In genomic region chr21:44495641-44496040, GRCh38 we compare ENCODE assay signal across 37 cellular contexts. TPM values are rescaled to one million over a fixed set of nuclear protein-coding genes. Genes with fewer than 3 reads are reported as not detected.
"Had no signal": no experiment of that assay in that cellular context is flagged by ENCODE, and none has a peak within 500 bp of the region (broad histone marks: within the 10 kb centered on the region; RNA-seq: fewer than 3 reads in every experiment).

No MANE protein-coding gene starts in this region.

- H3K4me3 Mint-ChIP-seq: activated CD4-positive, alpha-beta memory T cell treated with anti-CD3 and anti-CD28 coated beads, Interleukin-2, amount 10 ng/mL, durations not matched to agents 7 days and 5 days; activated CD8-positive, alpha-beta memory T cell treated with anti-CD3 and anti-CD28 coated beads, Interleukin-2, amount 10 ng/mL, durations not matched to agents 7 days and 5 days; activated naive CD4-positive, alpha-beta T cell treated with anti-CD3 and anti-CD28 coated beads, Interleukin-2, amount 50 U/mL, for 24 hours; activated naive CD8-positive, alpha-beta T cell treated with anti-CD3 and anti-CD28 coated beads, Interleukin-2, amount 10 ng/mL, durations not matched to agents 7 days and 5 days; activated T-cell treated with anti-CD3 and anti-CD28 coated beads, Interleukin-2, amount 50 U/mL, for 72 hours; activated T-helper 17 cell treated with anti-CD3 and anti-CD28 coated beads, Interleukin-2, amount 50 U/mL, for 72 hours; IgD-negative memory B cell had no signal

- H3K27ac ChIP-seq: ascending aorta, Peyer's patch, VCaP had no signal

- DNase-seq: activated CD4-positive, alpha-beta memory T cell treated with anti-CD3 and anti-CD28 coated beads, Interleukin-2, amount 10 ng/mL, durations not matched to agents 7 days and 5 days; activated CD4-positive, alpha-beta T cell treated with anti-CD3 and anti-CD28 coated beads for 1 hour; activated CD4-positive, alpha-beta T cell treated with anti-CD3 and anti-CD28 coated beads for 48 hours; activated CD4-positive, CD25-positive, alpha-beta regulatory T cell; activated CD8-positive, alpha-beta memory T cell treated with anti-CD3 and anti-CD28 coated beads for 24 hours; activated CD8-positive, alpha-beta memory T cell treated with anti-CD3 and anti-CD28 coated beads, Interleukin-2, amount 10 ng/mL, durations not matched to agents 7 days and 5 days; activated gamma-delta T cell; activated naive CD4-positive, alpha-beta T cell treated with Interleukin-2 at 50 U/mL for 16 hours; activated naive CD8-positive, alpha-beta T cell treated with anti-CD3 and anti-CD28 coated beads, Interleukin-2, amount 10 ng/mL, durations not matched to agents 7 days and 5 days; activated T-cell treated with anti-CD3 and anti-CD28 coated beads, Interleukin-2, amount 50 U/mL, for 1 hour; activated T-cell treated with anti-CD3 and anti-CD28 coated beads, Interleukin-2, amount 50 U/mL, for 72 hours; amygdala; Karpas-422; KBM-7; NCI-H1105; NCI-H1417 treated with DMSO at 0.1 percent for 48 hours; NCI-H1694; NCI-H1930; NCI-H345; NCI-H524 treated with DMSO at 0.1 percent for 48 hours; NCI-H748 treated with DMSO at 0.1 percent for 48 hours; NK-92 treated with Interleukin-12 subunit alpha and Interleukin-12 subunit beta, amount 100 ng/mL, for 24 hours; PC-3; Peyer's patch; RPMI8226; SW 1271; T-helper 1 cell; T-helper 2 cell; T-helper 9 cell had no signal

- H3K27me3 Mint-ChIP-seq: activated naive CD4-positive, alpha-beta T cell treated with anti-CD3 and anti-CD28 coated beads, Interleukin-2, amount 50 U/mL, for 24 hours had no signal

- H3K27ac Mint-ChIP-seq: activated CD4-positive, alpha-beta memory T cell treated with anti-CD3 and anti-CD28 coated beads, Interleukin-2, amount 10 ng/mL, durations not matched to agents 7 days and 5 days; activated CD8-positive, alpha-beta memory T cell treated with anti-CD3 and anti-CD28 coated beads, Interleukin-2, amount 10 ng/mL, durations not matched to agents 7 days and 5 days; activated naive CD4-positive, alpha-beta T cell treated with anti-CD3 and anti-CD28 coated beads, Interleukin-2, amount 50 U/mL, for 24 hours; activated naive CD8-positive, alpha-beta T cell treated with anti-CD3 and anti-CD28 coated beads, Interleukin-2, amount 10 ng/mL, durations not matched to agents 7 days and 5 days; activated T-cell treated with anti-CD3 and anti-CD28 coated beads, Interleukin-2, amount 50 U/mL, for 72 hours; activated T-helper 17 cell treated with anti-CD3 and anti-CD28 coated beads, Interleukin-2, amount 50 U/mL, for 72 hours; IgD-negative memory B cell had no signal

- H3K9me3 Mint-ChIP-seq: activated naive CD4-positive, alpha-beta T cell treated with anti-CD3 and anti-CD28 coated beads, Interleukin-2, amount 50 U/mL, for 24 hours had no signal

- H3K4me1 Mint-ChIP-seq: activated naive CD4-positive, alpha-beta T cell treated with anti-CD3 and anti-CD28 coated beads, Interleukin-2, amount 50 U/mL, for 24 hours; IgD-negative memory B cell had no signal

- H3K36me3 Mint-ChIP-seq: IgD-negative memory B cell had no signal

- H3K36me3 ChIP-seq: ascending aorta, Peyer's patch had no signal

- H3K27me3 ChIP-seq: ascending aorta, Peyer's patch had no signal

- H3K4me1 ChIP-seq: ascending aorta, Peyer's patch had no signal

- ATAC-seq: activated CD8-positive, alpha-beta memory T cell treated with anti-CD3 and anti-CD28 coated beads, Interleukin-2, amount 10 ng/mL, durations not matched to agents 7 days and 5 days; activated T-cell treated with anti-CD3 and anti-CD28 coated beads, Interleukin-2, amount 50 U/mL, for 72 hours; activated T-helper 17 cell treated with anti-CD3 and anti-CD28 coated beads, Interleukin-2, amount 50 U/mL, for 72 hours; PC-3 had no signal

- H3K4me3 ChIP-seq: ascending aorta, Peyer's patch had no signal

RNA-seq across cellular contexts. Expression of gene LRRC3, which starts 40.3 kb away (rescaled TPM):
- total RNA-seq: MCF 10A had no signal

RNA-seq across cellular contexts. Expression of gene KRTAP10-1, which starts 44.4 kb away (rescaled TPM):
- total RNA-seq: activated CD4-positive, alpha-beta memory T cell treated with anti-CD3 and anti-CD28 coated beads, Interleukin-2, amount 10 ng/mL, durations not matched to agents 7 days and 5 days; activated CD8-positive, alpha-beta memory T cell treated with anti-CD3 and anti-CD28 coated beads, Interleukin-2, amount 10 ng/mL, durations not matched to agents 7 days and 5 days; activated naive CD8-positive, alpha-beta T cell treated with anti-CD3 and anti-CD28 coated beads, Interleukin-2, amount 10 ng/mL, durations not matched to agents 7 days and 5 days; activated T-cell treated with anti-CD3 and anti-CD28 coated beads, Interleukin-2, amount 50 U/mL, for 72 hours; activated T-helper 17 cell treated with anti-CD3 and anti-CD28 coated beads, Interleukin-2, amount 50 U/mL, for 72 hours; ascending aorta; MCF 10A; NCI-H460; PC-3; Peyer's patch had no signal
- polyA plus RNA-seq: adipose tissue, IgD-negative memory B cell had no signal

RNA-seq across cellular contexts. Expression of gene KRTAP10-2, which starts 55.7 kb away (rescaled TPM):
- total RNA-seq: activated CD4-positive, alpha-beta memory T cell treated with anti-CD3 and anti-CD28 coated beads, Interleukin-2, amount 10 ng/mL, durations not matched to agents 7 days and 5 days; activated CD8-positive, alpha-beta memory T cell treated with anti-CD3 and anti-CD28 coated beads, Interleukin-2, amount 10 ng/mL, durations not matched to agents 7 days and 5 days; activated naive CD8-positive, alpha-beta T cell treated with anti-CD3 and anti-CD28 coated beads, Interleukin-2, amount 10 ng/mL, durations not matched to agents 7 days and 5 days; activated T-cell treated with anti-CD3 and anti-CD28 coated beads, Interleukin-2, amount 50 U/mL, for 72 hours; activated T-helper 17 cell treated with anti-CD3 and anti-CD28 coated beads, Interleukin-2, amount 50 U/mL, for 72 hours; ascending aorta; MCF 10A; NCI-H460; PC-3; Peyer's patch had no signal
- polyA plus RNA-seq: IgD-negative memory B cell had no signal
